Comparison of ENCODE assay signal across 16 cellular contexts in the genomic region with DNA sequence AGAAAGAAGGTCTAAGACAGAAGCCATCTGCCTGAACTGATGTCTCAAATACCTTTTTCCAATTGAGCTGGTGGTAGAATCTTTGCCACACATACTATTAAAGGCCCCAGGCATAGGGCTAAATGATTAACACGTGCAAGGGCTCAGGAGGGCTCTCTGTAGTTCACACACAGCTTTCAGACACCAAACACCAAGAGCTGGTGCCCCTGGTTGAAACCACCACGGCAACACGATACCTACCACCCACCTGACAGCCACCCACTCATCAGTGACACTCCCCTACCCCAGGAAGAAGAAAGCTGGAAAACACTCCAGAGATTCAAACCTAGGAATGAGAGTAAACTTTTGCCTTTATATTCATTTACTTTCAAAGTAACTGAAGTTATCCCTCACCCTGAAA.
DNase-seq lines count a peak whose midpoint lies in the region; ATAC-seq and TF ChIP-seq lines count a peak whose summit lies in the region.
"Had no signal": no experiment of that assay in that cellular context is flagged by ENCODE, and none has a peak within 500 bp of the region (broad histone marks: within the 10 kb centered on the region; RNA-seq: fewer than 3 reads in every experiment).

No MANE protein-coding gene starts in this region.

- H3K4me3 ChIP-seq in BLaER1 treated with 17β-estradiol and CSF1 and Interleukin-3, amounts not matched to agents 10 nM and 100 nM, result no peak overlapping the region
- H3K4me3 ChIP-seq in neutrophil (ENCODE audit: low read depth in 1 of 2, low read length in 1 of 2), result no peak overlapping the region
- H3K4me3 ChIP-seq in WERI-Rb-1 (ENCODE audit: low read depth, low read length), result no peak overlapping the region

- no peaks in the 10 kb centered on the region for H3K9me3 ChIP-seq in BLaER1 treated with 17β-estradiol and CSF1 and Interleukin-3, amounts not matched to agents 10 nM and 100 nM (replicated peaks in 1 of 11)
- no peaks in the 10 kb centered on the region for H3K9me3 ChIP-seq in neutrophil
- H3K9me3 ChIP-seq in WERI-Rb-1 (ENCODE audit: severe bottlenecking), result no peaks in the 10 kb centered on the region

- CTCF ChIA-PET in RWPE1 (lab: Yijun Ruan, JAX), result interaction anchor here (0.7 kb wide), 1 partner anchor 298 kb away, joined by 3 read pairs; no protein-coding TSS in a partner anchor

- 0 out of 22 replicates have a peak overlapping the region, but pooled peaks of 3 of the 11 experiments have one; percentile 5 to 24 (median 15) for H3K9ac ChIP-seq in BLaER1 treated with 17β-estradiol and CSF1 and Interleukin-3, amounts not matched to agents 10 nM and 100 nM

- TF ChIP-seq CTCF in 22Rv1 (IDR thresholded peaks at IDR 0.05) (no peak), RWPE1 (conservative IDR thresholded peaks at IDR 0.05; ENCODE audit: low read depth) (no peak), neutrophil (IDR thresholded peaks at IDR 0.05) (no peak), WERI-Rb-1 (IDR thresholded peaks at IDR 0.05; ENCODE audit: low read depth, low read length) (no peak)

- H3K27ac ChIP-seq in 22Rv1, result peak overlapping the region; percentile 44
- H3K27ac ChIP-seq in BLaER1 treated with 17β-estradiol and CSF1 and Interleukin-3, amounts not matched to agents 10 nM and 100 nM, result peak overlapping the region in 3 of 11 experiments; percentile 21 to 35 (median 32); a peak in 3 of 22 replicates
- 0 out of 2 replicates have a peak overlapping the region, but pooled peaks have one; percentile 30 for H3K27ac ChIP-seq in RWPE1
- peak overlapping the region; percentile 40 for H3K27ac ChIP-seq in neutrophil
- no peak overlapping the region for H3K27ac ChIP-seq in WERI-Rb-1

- H3K27me3 ChIP-seq in BLaER1 treated with 17β-estradiol and CSF1 and Interleukin-3, amounts not matched to agents 10 nM and 100 nM, result no peaks in the 10 kb centered on the region
- H3K27me3 ChIP-seq in neutrophil (no peaks in the 10 kb centered on the region), WERI-Rb-1 (ENCODE audit: insufficient read depth, low read depth, severe bottlenecking) (no peaks in the 10 kb centered on the region)

- POLR2A ChIA-PET in RWPE1 (lab: Yijun Ruan, JAX; ENCODE audit: low non-redundant PET), result no interaction called here

- H3K4me1 ChIP-seq in BLaER1 treated with 17β-estradiol and CSF1 and Interleukin-3, amounts not matched to agents 10 nM and 100 nM, result peaks cover 15 to 83% (median 64%) of the 10 kb centered on the region in 10 experiments
- H3K4me1 ChIP-seq in neutrophil (ENCODE audit: control insufficient read depth in 1 of 2, insufficient read depth in 1 of 2, low read depth in 1 of 2, low read length in 1 of 2), result peaks cover 8 to 21% of the 10 kb centered on the region in 2 experiments

- DNase-seq in RWPE1 (ENCODE audit: low spot score), result no peak
- DNase-seq in DMS153 treated with DMSO at 0.1 percent for 48 hours (lab: John Stamatoyannopoulos, UW; ENCODE audit: unreplicated experiment), result no peak
- DNase-seq in WERI-Rb-1, result no peak
- DNase-seq: CD8-positive, alpha-beta T cell; H7; HFFc6; KG1; NCI-H1694 treated with DMSO at 0.1 percent for 48 hours; NCI-H226; NCI-H510A treated with DMSO at 0.1 percent for 48 hours; NCI-H748 treated with DMSO at 0.1 percent for 48 hours; SIG-M5 had no signal

- no peak for ATAC-seq in HG03565 (IDR thresholded peaks at IDR 0.05; ENCODE audit: unreplicated experiment)
- ATAC-seq: CD8-positive, alpha-beta T cell had no signal

- peak overlapping the region in 10 of 11 experiments; percentile 57 to 77 (median 67); a peak in 20 of 22 replicates for H3K4me2 ChIP-seq in BLaER1 treated with 17β-estradiol and CSF1 and Interleukin-3, amounts not matched to agents 10 nM and 100 nM

- peaks cover 27 to 100% (median 92%) of the 10 kb centered on the region in 11 experiments; a peak in 21 of 22 replicates for H4K20me1 ChIP-seq in BLaER1 treated with 17β-estradiol and CSF1 and Interleukin-3, amounts not matched to agents 10 nM and 100 nM

- peaks cover 38 to 99% (median 67%) of the 10 kb centered on the region in 11 experiments for H3K36me3 ChIP-seq in BLaER1 treated with 17β-estradiol and CSF1 and Interleukin-3, amounts not matched to agents 10 nM and 100 nM
- peaks cover 40% of the 10 kb centered on the region for H3K36me3 ChIP-seq in neutrophil
- peaks cover 15% of the 10 kb centered on the region for H3K36me3 ChIP-seq in WERI-Rb-1
